ENCODE assay signal across 18 cellular contexts in the genomic region with DNA sequence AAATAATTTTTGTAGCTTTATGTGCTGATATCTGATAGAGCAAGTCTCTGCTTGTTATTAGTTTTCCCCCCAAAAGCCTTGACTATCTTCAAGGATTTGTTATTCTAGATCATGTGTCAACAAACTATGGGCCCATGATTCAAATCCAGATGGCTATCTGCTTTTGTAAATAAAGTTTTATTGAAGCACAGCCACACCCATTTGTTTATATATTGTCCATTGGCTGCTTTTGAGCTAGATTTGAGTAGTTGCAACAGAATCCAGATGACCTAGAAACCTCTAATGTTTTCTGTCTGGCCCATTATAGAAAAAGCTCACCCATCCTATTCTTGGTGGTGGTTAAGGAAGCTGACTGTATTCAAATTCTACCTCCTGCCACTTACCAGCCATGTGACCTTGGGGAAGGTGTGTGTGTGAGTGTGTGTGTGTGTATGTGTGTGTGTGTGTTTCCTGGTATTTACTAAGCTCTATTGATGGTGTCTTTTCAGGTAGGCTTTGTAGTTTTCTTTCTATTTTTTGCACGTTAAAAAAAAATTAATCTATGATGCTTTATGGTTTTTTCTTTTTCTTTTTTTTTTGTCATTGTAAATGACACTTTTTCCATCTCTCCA. TPM values are rescaled to one million over a fixed set of nuclear protein-coding genes. Genes with fewer than 3 reads are reported as not detected.
A peak's percentile ranks its signal among the peaks of the same experiment; 100 is the strongest.
DNase-seq lines count a peak whose midpoint lies in the region; ATAC-seq, FAIRE-seq and TF ChIP-seq lines count a peak whose summit lies in the region.
"Had no signal": no experiment of that assay in that cellular context is flagged by ENCODE, and none has a peak within 500 bp of the region (broad histone marks: within the 10 kb centered on the region; RNA-seq: fewer than 3 reads in every experiment).

No MANE protein-coding gene starts in this region.

- no peaks in the 10 kb centered on the region for H3K9me2 ChIP-seq in Karpas-422 (replicated peaks; ENCODE audit: insufficient read depth, low read length)

- WGBS in K562 (ENCODE audit: insufficient coverage, low coverage, missing lambda C conversion rate): 0% methylated on average over 1 of the region's 1 CpG

- H3K27me3 Mint-ChIP-seq in osteocyte (ENCODE audit: unreplicated experiment): peaks cover 18% of the 10 kb centered on the region

- no peak for TF ChIP-seq RAD21 in K562 (CRISPR knock-in tag; conservative IDR thresholded peaks at IDR 0.05 in 1 of 2, IDR thresholded peaks at IDR 0.05 in 1 of 2)

- TF ChIP-seq CTCF in K562 (IDR thresholded peaks at IDR 0.05 in 2 of 3, conservative IDR thresholded peaks at IDR 0.05 in 1 of 3; ENCODE audit: insufficient read depth in 2 of 3, low read depth in 1 of 3, low read length in 3 of 3) (no peak), osteocyte (IDR thresholded peaks at IDR 0.05) (no peak)

- H4K20me1 ChIP-seq in Karpas-422 (ENCODE audit: insufficient read depth, low read depth, low read length) (no peaks in the 10 kb centered on the region), K562 (replicated peaks; ENCODE audit: control insufficient read depth, insufficient read depth, low read length) (peaks cover 4% of the 10 kb centered on the region; the same call in 1 of the 2 replicates)

- no peak overlapping the region for H2AFZ ChIP-seq in Karpas-422 (ENCODE audit: low read length)
- H2AFZ ChIP-seq in K562 (ENCODE audit: low read depth, low read length): no peak overlapping the region

- POLR2A ChIA-PET in K562 (lab: Yijun Ruan, JAX): interaction anchor here (1.5 kb wide), 1 partner anchor 190 kb away, joined by 4 read pairs; no protein-coding TSS in a partner anchor

- H3K9ac ChIP-seq in Karpas-422 (ENCODE audit: low read length) (no peak overlapping the region), K562 (ENCODE audit: insufficient read depth in 1 of 2, low read depth in 2 of 2, low read length in 2 of 2) (no peak overlapping the region)

- H3K27me3 ChIP-seq in Karpas-422 (ENCODE audit: low read length) (no peaks in the 10 kb centered on the region), K562 (ENCODE audit: control insufficient read depth in 2 of 2, insufficient read depth in 2 of 2, low read length in 2 of 2) (peaks cover 23 to 32% of the 10 kb centered on the region in 2 experiments; a peak in 4 of 5 replicates)
- H3K27me3 ChIP-seq: ovary, upper lobe of left lung had no signal

- H3K4me1 ChIP-seq in Karpas-422 (ENCODE audit: low read length): peaks cover 10% of the 10 kb centered on the region
- no peaks in the 10 kb centered on the region; a peak in 1 of 5 replicates for H3K4me1 ChIP-seq in K562 (replicated peaks in 1 of 2; ENCODE audit: control insufficient read depth in 2 of 2, insufficient read depth in 2 of 2, low read length in 2 of 2)
- H3K4me1 ChIP-seq: upper lobe of left lung had no signal

- H3K4me3 ChIP-seq in Karpas-422 (ENCODE audit: low read length) (no peak overlapping the region), K562 (no peak overlapping the region)
- H3K4me3 ChIP-seq: ovary, upper lobe of left lung had no signal

- intact Hi-C loops in K562 (cut with micrococcal nuclease): loop anchor here (10.0 kb wide), 1 partner anchor 273 kb away; the partner anchor contains the start of gene SRSF6

- no peak overlapping the region for H3K27ac Mint-ChIP-seq in osteocyte (ENCODE audit: unreplicated experiment)

- H3K79me2 ChIP-seq in Karpas-422 (ENCODE audit: low read length) (no peaks in the 10 kb centered on the region), K562 (ENCODE audit: control insufficient read depth, insufficient read depth, low read length) (no peaks in the 10 kb centered on the region)

- no peaks in the 10 kb centered on the region for H3K4me1 Mint-ChIP-seq in osteocyte (ENCODE audit: unreplicated experiment)

- H3K27ac ChIP-seq in Karpas-422 (ENCODE audit: low read length) (no peak overlapping the region), K562 (ENCODE audit: extremely low read depth, low read depth, low read length) (no peak overlapping the region)
- H3K27ac ChIP-seq: ovary, upper lobe of left lung had no signal

- in situ Hi-C loops in K562 (cut with MboI): no loop called here

- H3K9me3 ChIP-seq in Karpas-422 (ENCODE audit: low read length) (no peaks in the 10 kb centered on the region), K562 (replicated peaks; ENCODE audit: control insufficient read depth, insufficient read depth, low read depth, low read length) (no peaks in the 10 kb centered on the region)
- H3K9me3 ChIP-seq: upper lobe of left lung had no signal

- TF ChIP-seq POLR2A in K562 (conservative IDR thresholded peaks at IDR 0.05): no peak

- H3K4me2 ChIP-seq in Karpas-422 (ENCODE audit: low read depth, low read length, poor library complexity, severe bottlenecking): no peak overlapping the region
- no peak overlapping the region for H3K4me2 ChIP-seq in K562 (ENCODE audit: insufficient read depth, low read length)

- TF ChIP-seq EP300 in K562 (IDR thresholded peaks at IDR 0.05; ENCODE audit: low read length): no peak

- no peaks in the 10 kb centered on the region for H3K9me3 Mint-ChIP-seq in osteocyte (ENCODE audit: unreplicated experiment)

- no TSS peak for BruUV-seq in K562 (replicated peaks; lab: Mats Ljungman, UMichigan)

- CTCF ChIA-PET in K562 (lab: Yijun Ruan, JAX; ENCODE audit: low intra/inter-chr PET ratio): no interaction called here

- FAIRE-seq in K562 (lab: Jason Lieb, UNC): no peak
- FAIRE-seq: RCC 7860 had no signal

- H3K36me3 ChIP-seq in Karpas-422 (ENCODE audit: insufficient read depth, low read length): no peaks in the 10 kb centered on the region
- no peaks in the 10 kb centered on the region for H3K36me3 ChIP-seq in K562 (ENCODE audit: control insufficient read depth, insufficient read depth, low read length)
- H3K36me3 ChIP-seq: ovary, upper lobe of left lung had no signal

- DNase-seq in DMS153 (lab: John Stamatoyannopoulos, UW) (peak; percentile 37), DMS153 treated with DMSO at 0.1 percent for 48 hours (lab: John Stamatoyannopoulos, UW; ENCODE audit: unreplicated experiment) (no peak), Karpas-422 (peak; percentile 61), K562 (ENCODE audit: extremely low read depth in 1 of 4, low spot score in 3 of 4) (no peak), osteocyte (ENCODE audit: extremely low spot score, unreplicated experiment) (no peak)
- DNase-seq: 8988T, amygdala, cortex of kidney, HCEC 1CT, NCI-H2171, ovary, upper lobe of left lung had no signal

- ATAC-seq in GM18873 (IDR thresholded peaks at IDR 0.05; ENCODE audit: low FRiP score, unreplicated experiment): peak; percentile 50
- ATAC-seq in K562: no peak
- ATAC-seq in HG03378 (IDR thresholded peaks at IDR 0.05; ENCODE audit: unreplicated experiment): no peak
- no peak for ATAC-seq in GM21367 (IDR thresholded peaks at IDR 0.05; ENCODE audit: unreplicated experiment)

- H3K9me1 ChIP-seq in K562 (ENCODE audit: control insufficient read depth, insufficient read depth, low read length): no peaks in the 10 kb centered on the region

- H3K4me3 Mint-ChIP-seq in osteocyte (ENCODE audit: unreplicated experiment): no peak overlapping the region

- no peaks in the 10 kb centered on the region for H3K36me3 Mint-ChIP-seq in osteocyte (ENCODE audit: unreplicated experiment)

RNA-seq across cellular contexts. Expression of gene GTSF1L, which starts 1.3 kb away (rescaled TPM):
- total RNA-seq in Karpas-422 (2014; rRNA removed; shearing (Covaris generic); ENCODE audit: low replicate concordance): not detected in 2 replicates
- not detected in 2 replicates for total RNA-seq in K562 (2011; cell fraction: chromatin; rRNA removed; ENCODE audit: low replicate concordance)
- total RNA-seq in K562 (2011; cell fraction: nucleolus; rRNA removed): not detected in 2 replicates
- not detected in 2 replicates for total RNA-seq in K562 (2011; cell fraction: nucleoplasm; rRNA removed)
- total RNA-seq in K562 (2014; rRNA removed): not detected in 2 replicates
- not detected in 2 replicates for total RNA-seq in K562 (2014; rRNA removed; fragmentation: Illumina TruSeq; extraction: Trizol)
- total RNA-seq in K562 (2015; rRNA removed; fragmentation: Illumina TruSeq; extraction: Trizol): not detected in 2 replicates
- total RNA-seq in K562 (2021): not detected in 2 replicates
- not detected in 2 replicates for polyA plus RNA-seq in K562 (2011; rRNA removed)
- polyA plus RNA-seq in K562 (2011; cell fraction: cytosol; rRNA removed): not detected in 2 replicates
- not detected in 2 replicates for polyA plus RNA-seq in K562 (2011; cell fraction: nucleus; rRNA removed)
- polyA plus RNA-seq in K562 (2012): not detected in 2 replicates
- not detected in 2 replicates for polyA plus RNA-seq in K562 (2014; fragmentation: Illumina TruSeq; extraction: Trizol)
- polyA plus RNA-seq in K562 (2014; fragmentation: Nextera tagmentation; extraction: Ambion mirVana): not detected
- not detected in 2 replicates for polyA plus RNA-seq in K562 (2014; rRNA removed)
- polyA minus RNA-seq in K562 (2011; rRNA and poly(A)+ RNA removed): not detected in 2 replicates
- polyA minus RNA-seq in K562 (2011; cell fraction: cytosol; rRNA and poly(A)+ RNA removed): not detected in 2 replicates
- not detected in 2 replicates for polyA minus RNA-seq in K562 (2011; cell fraction: nucleus; rRNA and poly(A)+ RNA removed)
- total RNA-seq in osteocyte: not detected in 2 replicates
- total RNA-seq: mesenteric fat pad; ovary; T-helper 2 cell treated with Interferon-gamma antibody and Interleukin-4, amounts not matched to agents 100 ng/mL and 5 ng/mL, for 36 hours; upper lobe of left lung had no signal
- polyA plus RNA-seq: ovary had no signal

Comparison
In these comparisons a context has a peak if more than half of its experiments do, and no peak if none do; other contexts are left out.
1. DNase-seq: peak in DMS153 (single experiment) and Karpas-422 (single experiment); none in DMS153 treated with DMSO at 0.1 percent for 48 hours (single experiment), K562 (0 of 4) and osteocyte (single experiment).